In the genomic region with DNA sequence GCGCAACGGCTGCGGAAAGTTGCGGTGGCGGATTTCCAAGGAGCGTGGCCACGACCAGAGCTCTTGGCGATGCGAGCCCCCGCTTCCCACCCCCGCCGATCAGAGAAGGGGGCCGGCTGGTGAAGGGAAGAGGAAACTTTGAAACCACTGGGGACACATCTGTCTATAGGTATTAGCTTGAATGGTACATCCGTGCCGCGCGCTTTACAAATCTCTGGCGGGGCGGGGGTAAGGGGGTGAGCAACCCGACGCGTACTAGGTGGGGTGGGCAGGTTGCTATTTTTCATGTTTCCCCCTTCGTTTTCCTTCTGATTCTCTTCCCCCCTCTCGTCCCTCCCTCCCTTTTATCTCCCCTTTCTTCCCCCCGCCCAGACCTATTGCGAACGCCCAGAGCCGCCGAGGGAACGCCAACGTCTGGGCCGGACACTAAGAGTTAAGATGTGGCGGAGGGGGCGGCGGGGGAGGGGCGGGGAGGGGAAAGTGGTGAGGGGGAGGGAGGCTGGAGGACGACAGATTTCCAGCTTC, we compare ENCODE assay signal across 8 cellular contexts. TPM values are rescaled to one million over a fixed set of nuclear protein-coding genes. Genes with fewer than 3 reads are reported as not detected.
A peak's percentile ranks its signal among the peaks of the same experiment; 100 is the strongest.
DNase-seq lines count a peak whose midpoint lies in the region; ATAC-seq and TF ChIP-seq lines count a peak whose summit lies in the region.

No MANE protein-coding gene starts in this region.

- no peak for TF ChIP-seq CTCF in left lung (IDR thresholded peaks at IDR 0.05)

- peaks cover 2% of the 10 kb centered on the region for H3K9me3 Mint-ChIP-seq in activated T-cell treated with anti-CD3 and anti-CD28 coated beads, Interleukin-2, amount 50 U/mL, for 24 hours
- H3K9me3 Mint-ChIP-seq in activated T-helper 17 cell treated with anti-CD3 and anti-CD28 coated beads, Interleukin-2, amount 50 U/mL, for 72 hours = no peaks in the 10 kb centered on the region

- H3K4me1 ChIP-seq in left lung (peaks cover 8 to 54% of the 10 kb centered on the region in 2 donors), thymus (ENCODE audit: control insufficient read depth, insufficient read depth, low read length) (peaks cover 26% of the 10 kb centered on the region)

- H3K27me3 ChIP-seq in left lung (peaks cover 81 to 92% of the 10 kb centered on the region in 2 donors), thymus (ENCODE audit: control insufficient read depth, insufficient read depth) (peaks cover 82% of the 10 kb centered on the region)

- no peaks in the 10 kb centered on the region for H3K36me3 Mint-ChIP-seq in activated T-cell treated with anti-CD3 and anti-CD28 coated beads, Interleukin-2, amount 50 U/mL, for 24 hours (ENCODE audit: low read depth)
- H3K36me3 Mint-ChIP-seq in activated T-helper 17 cell treated with anti-CD3 and anti-CD28 coated beads, Interleukin-2, amount 50 U/mL, for 72 hours (ENCODE audit: low read depth) = peaks cover 31% of the 10 kb centered on the region

- H3K27me3 Mint-ChIP-seq in activated T-cell treated with anti-CD3 and anti-CD28 coated beads, Interleukin-2, amount 50 U/mL, for 24 hours = peaks cover 82% of the 10 kb centered on the region
- H3K27me3 Mint-ChIP-seq in activated T-helper 17 cell treated with anti-CD3 and anti-CD28 coated beads, Interleukin-2, amount 50 U/mL, for 72 hours = peaks cover 74% of the 10 kb centered on the region

- no peak for ATAC-seq in activated T-helper 17 cell treated with anti-CD3 and anti-CD28 coated beads, Interleukin-2, amount 50 U/mL, for 72 hours (replicated peaks)
- ATAC-seq in left lung = no peak
- ATAC-seq in GM21825 (IDR thresholded peaks at IDR 0.05; ENCODE audit: unreplicated experiment) = no peak
- no peak for ATAC-seq in GM21447 (IDR thresholded peaks at IDR 0.05; ENCODE audit: unreplicated experiment)

- intact Hi-C loops in left lung (cut with DNase I) = no loop called here

- H3K4me3 Mint-ChIP-seq in activated T-cell treated with anti-CD3 and anti-CD28 coated beads, Interleukin-2, amount 50 U/mL, for 24 hours = peak overlapping the region; percentile 77
- peak overlapping the region; percentile 81 for H3K4me3 Mint-ChIP-seq in activated T-helper 17 cell treated with anti-CD3 and anti-CD28 coated beads, Interleukin-2, amount 50 U/mL, for 72 hours

- WGBS in thymus = 3% methylated on average over 37 of the region's 37 CpGs

- H3K27ac ChIP-seq in left lung (no peak overlapping the region), thymus (ENCODE audit: low read depth) (no peak overlapping the region)

- no peak overlapping the region for H3K27ac Mint-ChIP-seq in activated T-cell treated with anti-CD3 and anti-CD28 coated beads, Interleukin-2, amount 50 U/mL, for 24 hours
- no peak overlapping the region for H3K27ac Mint-ChIP-seq in activated T-helper 17 cell treated with anti-CD3 and anti-CD28 coated beads, Interleukin-2, amount 50 U/mL, for 72 hours

- no peak for DNase-seq in activated T-cell treated with anti-CD3 and anti-CD28 coated beads, Interleukin-2, amount 50 U/mL, for 24 hours
- no peak for DNase-seq in activated T-cell treated with anti-CD3 and anti-CD28 coated beads for 4 hours
- no peak for DNase-seq in left lung
- no peak for DNase-seq in NCI-H1048 (lab: John Stamatoyannopoulos, UW)

- peaks cover 41% of the 10 kb centered on the region for H3K4me1 Mint-ChIP-seq in activated T-cell treated with anti-CD3 and anti-CD28 coated beads, Interleukin-2, amount 50 U/mL, for 24 hours (ENCODE audit: low read depth)
- peaks cover 17% of the 10 kb centered on the region for H3K4me1 Mint-ChIP-seq in activated T-helper 17 cell treated with anti-CD3 and anti-CD28 coated beads, Interleukin-2, amount 50 U/mL, for 72 hours

- H3K36me3 ChIP-seq in left lung (no peaks in the 10 kb centered on the region), thymus (ENCODE audit: control insufficient read depth, insufficient read depth) (no peaks in the 10 kb centered on the region)

- H3K4me3 ChIP-seq in left lung = peak overlapping the region; percentile 3 to 25
- peak overlapping the region; percentile 59 for H3K4me3 ChIP-seq in thymus (ENCODE audit: low read length)

- H3K9me3 ChIP-seq in left lung (no peaks in the 10 kb centered on the region), thymus (ENCODE audit: control insufficient read depth) (no peaks in the 10 kb centered on the region)

RNA-seq across cellular contexts. Expression of a gene that starts 0.5 kb away (rescaled TPM):
- not detected for total RNA-seq in activated T-helper 17 cell treated with anti-CD3 and anti-CD28 coated beads, Interleukin-2, amount 50 U/mL, for 72 hours
- total RNA-seq in left lung = not detected
- polyA plus RNA-seq in thymus = 0.82 TPM
